In genomic region chr2:100820346-100821254, GRCh38 we compare ENCODE assay signal across 1 cellular context.
A peak's percentile ranks its signal among the peaks of the same experiment; 100 is the strongest.
TF ChIP-seq lines count a peak whose summit lies in the region.

No MANE protein-coding gene starts in this region.

TF ChIP-seq in HepG2, 621 proteins besides CTCF, POLR2A, EP300 and RAD21 (continued from another document and continues in another):
- no peak for TF ChIP-seq PLSCR1 (CRISPR knock-in tag; IDR thresholded peaks at IDR 0.05; ENCODE audit: borderline replicate concordance)
- TF ChIP-seq KAT7 (CRISPR knock-in tag; IDR thresholded peaks at IDR 0.05; ENCODE audit: borderline replicate concordance): peak; percentile 58; the same call in 1 of the 2 replicates
- no peak for TF ChIP-seq MTA3 (CRISPR knock-in tag; IDR thresholded peaks at IDR 0.05)
- TF ChIP-seq TIGD3 (CRISPR knock-in tag; IDR thresholded peaks at IDR 0.05; ENCODE audit: borderline replicate concordance): no peak
- TF ChIP-seq TBL1XR1 (IDR thresholded peaks at IDR 0.05; ENCODE audit: borderline replicate concordance, low read length, partially characterized antibody): no peak
- TF ChIP-seq ZNF160 (CRISPR knock-in tag; IDR thresholded peaks at IDR 0.05): no peak
- no peak for TF ChIP-seq MATR3 (CRISPR knock-in tag; IDR thresholded peaks at IDR 0.05)
- TF ChIP-seq AHR (CRISPR knock-in tag; IDR thresholded peaks at IDR 0.05): no peak
- no peak for TF ChIP-seq ZNF562 (CRISPR knock-in tag; IDR thresholded peaks at IDR 0.05; ENCODE audit: borderline replicate concordance)
- TF ChIP-seq RBFOX2 (IDR thresholded peaks at IDR 0.05; ENCODE audit: low read depth, low read length): peak; percentile 81
- TF ChIP-seq ZNF563 (CRISPR knock-in tag; IDR thresholded peaks at IDR 0.05): peak; percentile 77
- no peak for TF ChIP-seq RBM22 (optimal IDR thresholded peaks at IDR 0.05; ENCODE audit: low read length)
- TF ChIP-seq ZNF496 (CRISPR knock-in tag; IDR thresholded peaks at IDR 0.05; ENCODE audit: insufficient replicate concordance): no peak
- TF ChIP-seq ZNF768 (CRISPR knock-in tag; IDR thresholded peaks at IDR 0.05): peak; percentile 12; the same call in 1 of the 2 replicates
- TF ChIP-seq MAFK (conservative IDR thresholded peaks at IDR 0.05 in 1 of 2, IDR thresholded peaks at IDR 0.05 in 1 of 2; ENCODE audit: low read length in 2 of 2): no peak
- no peak for TF ChIP-seq HMG20B (CRISPR knock-in tag; conservative IDR thresholded peaks at IDR 0.05)
- TF ChIP-seq CSRNP2 (CRISPR knock-in tag; conservative IDR thresholded peaks at IDR 0.05; ENCODE audit: low read depth): no peak
- TF ChIP-seq PBX2 (CRISPR knock-in tag; IDR thresholded peaks at IDR 0.05): no peak
- no peak for TF ChIP-seq ZC3H4 (CRISPR knock-in tag; IDR thresholded peaks at IDR 0.05; ENCODE audit: borderline replicate concordance)
- TF ChIP-seq ZNF549 (CRISPR knock-in tag; IDR thresholded peaks at IDR 0.05): 0 out of 2 replicates have a peak, but pooled peaks have one; percentile 15
- TF ChIP-seq CBX1 (IDR thresholded peaks at IDR 0.05; ENCODE audit: low read depth): no peak
- TF ChIP-seq HDAC6 (IDR thresholded peaks at IDR 0.05; ENCODE audit: low read depth, low read length): no peak
- no peak for TF ChIP-seq ZSCAN22 (CRISPR knock-in tag; IDR thresholded peaks at IDR 0.05)
- TF ChIP-seq ELK4 (CRISPR knock-in tag; IDR thresholded peaks at IDR 0.05; ENCODE audit: borderline replicate concordance): peak; percentile 50; the same call in 1 of the 2 replicates
- peak; percentile 54 for TF ChIP-seq NR2C2 (CRISPR knock-in tag; IDR thresholded peaks at IDR 0.05; ENCODE audit: borderline replicate concordance)
- peak; percentile 77; the same call in 1 of the 2 replicates for TF ChIP-seq ZNF724P (CRISPR knock-in tag; IDR thresholded peaks at IDR 0.05; ENCODE audit: borderline replicate concordance)
- no peak for TF ChIP-seq ZNF513 (CRISPR knock-in tag; conservative IDR thresholded peaks at IDR 0.05)
- 0 out of 2 replicates have a peak, but pooled peaks have one; percentile 21 for TF ChIP-seq GZF1 (CRISPR knock-in tag; IDR thresholded peaks at IDR 0.05)
- no peak for TF ChIP-seq ZKSCAN8 (CRISPR knock-in tag; IDR thresholded peaks at IDR 0.05; ENCODE audit: borderline replicate concordance)
- TF ChIP-seq ZNF713 (CRISPR knock-in tag; IDR thresholded peaks at IDR 0.05): no peak
- no peak for TF ChIP-seq CCAR2 (optimal IDR thresholded peaks at IDR 0.05; ENCODE audit: low read depth, low read length)
- TF ChIP-seq REL (CRISPR knock-in tag; conservative IDR thresholded peaks at IDR 0.05): no peak
- 0 out of 2 replicates have a peak, but pooled peaks have one; percentile 24 for TF ChIP-seq MED1 (CRISPR knock-in tag; IDR thresholded peaks at IDR 0.05)
- no peak for TF ChIP-seq TCF7 (IDR thresholded peaks at IDR 0.05; ENCODE audit: low read depth)
- TF ChIP-seq ZFY (CRISPR knock-in tag; IDR thresholded peaks at IDR 0.05): peak; percentile 50; the same call in 1 of the 2 replicates
- TF ChIP-seq ARNTL (CRISPR knock-in tag; IDR thresholded peaks at IDR 0.05): no peak
- TF ChIP-seq AKNA (CRISPR knock-in tag; IDR thresholded peaks at IDR 0.05; ENCODE audit: borderline replicate concordance): no peak
- no peak for TF ChIP-seq STAG1 (CRISPR knock-in tag; IDR thresholded peaks at IDR 0.05)
- TF ChIP-seq IRF1 (CRISPR knock-in tag; IDR thresholded peaks at IDR 0.05; ENCODE audit: low read depth): 0 out of 2 replicates have a peak, but pooled peaks have one; percentile 30
- no peak; the same call in 1 of the 2 replicates for TF ChIP-seq THAP9 (CRISPR knock-in tag; IDR thresholded peaks at IDR 0.05; ENCODE audit: borderline replicate concordance)
- no peak for TF ChIP-seq KDM4B (CRISPR knock-in tag; IDR thresholded peaks at IDR 0.05)
- no peak for TF ChIP-seq TBP (CRISPR knock-in tag; IDR thresholded peaks at IDR 0.05)
- TF ChIP-seq ZNF576 (CRISPR knock-in tag; IDR thresholded peaks at IDR 0.05): peak; percentile 31; the same call in 1 of the 2 replicates
- no peak for TF ChIP-seq ZNF644 (CRISPR knock-in tag; IDR thresholded peaks at IDR 0.05; ENCODE audit: low read depth)
- peak; percentile 69 for TF ChIP-seq MED8 (CRISPR knock-in tag; IDR thresholded peaks at IDR 0.05; ENCODE audit: insufficient replicate concordance)
- TF ChIP-seq MNT (IDR thresholded peaks at IDR 0.05): no peak
- TF ChIP-seq SYNCRIP (IDR thresholded peaks at IDR 0.05; ENCODE audit: insufficient read depth, low read depth, low read length): no peak
- no peak; the same call in 1 of the 2 replicates for TF ChIP-seq ZFP36L1 (CRISPR knock-in tag; IDR thresholded peaks at IDR 0.05)
- TF ChIP-seq ZKSCAN5 (CRISPR knock-in tag; IDR thresholded peaks at IDR 0.05): no peak
